25 cellular contexts compared by ENCODE assay signal in genomic region chr3:141859651-141860050, GRCh38.
"Had no signal": no experiment of that assay in that cellular context is flagged by ENCODE, and none has a peak within 500 bp of the region (broad histone marks: within the 10 kb centered on the region; RNA-seq: fewer than 3 reads in every experiment).

No MANE protein-coding gene starts in this region.

- H3K27ac ChIP-seq: pancreas, stomach, suprapubic skin, uterus, WERI-Rb-1 had no signal

- H3K36me3 ChIP-seq: esophagus muscularis mucosa, pancreas, stomach, suprapubic skin, tibial nerve, uterus, WERI-Rb-1 had no signal

- H3K9me3 Mint-ChIP-seq: activated naive CD4-positive, alpha-beta T cell treated with anti-CD3 and anti-CD28 coated beads, Interleukin-2, amount 50 U/mL, for 72 hours; activated T-cell treated with anti-CD3 and anti-CD28 coated beads, Interleukin-2, amount 50 U/mL, for 24 hours; activated T-helper 17 cell treated with anti-CD3 and anti-CD28 coated beads, Interleukin-2, amount 50 U/mL, for 72 hours; natural killer cell; stimulated activated memory B cell treated with anti-CD40 and anti-IgM and Interleukin-4, amounts not matched to agents 10 μg/mL and 1 μg/mL and 100 μg/mL, for 72 hours; T-cell; T-helper 2 cell treated with Interferon-gamma antibody and Interleukin-4, amounts not matched to agents 5 μg/mL and 100 μg/mL, for 36 hours had no signal

- H3K9me3 ChIP-seq: esophagus muscularis mucosa, pancreas, stomach, suprapubic skin, tibial nerve, uterus had no signal

- FAIRE-seq: frontal cortex, pancreas had no signal

- H3K4me3 ChIP-seq: esophagus muscularis mucosa, pancreas, smooth muscle cell, stomach, suprapubic skin, tibial nerve, uterus had no signal

- H3K4me3 Mint-ChIP-seq: activated T-cell treated with anti-CD3 and anti-CD28 coated beads, Interleukin-2, amount 50 U/mL, for 24 hours; activated T-helper 17 cell treated with anti-CD3 and anti-CD28 coated beads, Interleukin-2, amount 50 U/mL, for 72 hours; brain; natural killer cell; stimulated activated memory B cell treated with anti-CD40 and anti-IgM and Interleukin-4, amounts not matched to agents 10 μg/mL and 1 μg/mL and 100 μg/mL, for 72 hours; T-cell; T-helper 2 cell treated with Interferon-gamma antibody and Interleukin-4, amounts not matched to agents 5 μg/mL and 100 μg/mL, for 36 hours had no signal

- H3K36me3 Mint-ChIP-seq: activated naive CD4-positive, alpha-beta T cell treated with anti-CD3 and anti-CD28 coated beads, Interleukin-2, amount 50 U/mL, for 72 hours; brain; natural killer cell; stimulated activated memory B cell treated with anti-CD40 and anti-IgM and Interleukin-4, amounts not matched to agents 10 μg/mL and 1 μg/mL and 100 μg/mL, for 72 hours; T-cell had no signal

- DNase-seq: activated CD4-positive, alpha-beta T cell treated with anti-CD3 and anti-CD28 coated beads, Interleukin-2, amount 50 U/mL, for 1 hour; activated CD4-positive, CD25-positive, alpha-beta regulatory T cell treated with anti-CD3 and anti-CD28 coated beads, Interleukin-2, amount 50 U/mL, for 72 hours; activated T-cell treated with anti-CD3 and anti-CD28 coated beads, Interleukin-2, amount 50 U/mL, for 24 hours; aorta; caudate nucleus; effector memory CD4-positive, alpha-beta T cell; natural killer cell; pancreas; stimulated activated CD4-positive, alpha-beta T cell treated with anti-CD3 and anti-CD28 coated beads, Interleukin-15, amount 100 ng/mL, for 24 hours; stomach; T-cell; uterus; WERI-Rb-1 had no signal

- H3K27ac Mint-ChIP-seq: activated naive CD4-positive, alpha-beta T cell treated with anti-CD3 and anti-CD28 coated beads, Interleukin-2, amount 50 U/mL, for 72 hours; activated T-cell treated with anti-CD3 and anti-CD28 coated beads, Interleukin-2, amount 50 U/mL, for 24 hours; activated T-helper 17 cell treated with anti-CD3 and anti-CD28 coated beads, Interleukin-2, amount 50 U/mL, for 72 hours; natural killer cell; stimulated activated memory B cell treated with anti-CD40 and anti-IgM and Interleukin-4, amounts not matched to agents 10 μg/mL and 1 μg/mL and 100 μg/mL, for 72 hours; T-cell; T-helper 2 cell treated with Interferon-gamma antibody and Interleukin-4, amounts not matched to agents 5 μg/mL and 100 μg/mL, for 36 hours had no signal

- H3K4me1 Mint-ChIP-seq: activated T-helper 17 cell treated with anti-CD3 and anti-CD28 coated beads, Interleukin-2, amount 50 U/mL, for 72 hours; natural killer cell had no signal

- H3K4me1 ChIP-seq: pancreas, stomach, uterus had no signal

- H3K27me3 ChIP-seq: esophagus muscularis mucosa, pancreas, stomach, suprapubic skin, tibial nerve, uterus had no signal

- ATAC-seq: activated naive CD4-positive, alpha-beta T cell treated with anti-CD3 and anti-CD28 coated beads, Interleukin-2, amount 50 U/mL, for 72 hours; activated T-helper 17 cell treated with anti-CD3 and anti-CD28 coated beads, Interleukin-2, amount 50 U/mL, for 72 hours; left lobe of liver; natural killer cell; pancreas; sciatic nerve; stimulated activated memory B cell treated with anti-CD40 and anti-IgM and Interleukin-4, amounts not matched to agents 10 μg/mL and 1 μg/mL and 100 μg/mL, for 72 hours; T-cell had no signal

- H3K4me2 ChIP-seq: smooth muscle cell had no signal

- H3K27me3 Mint-ChIP-seq: activated T-cell treated with anti-CD3 and anti-CD28 coated beads, Interleukin-2, amount 50 U/mL, for 24 hours; activated T-helper 17 cell treated with anti-CD3 and anti-CD28 coated beads, Interleukin-2, amount 50 U/mL, for 72 hours; brain; stimulated activated memory B cell treated with anti-CD40 and anti-IgM and Interleukin-4, amounts not matched to agents 10 μg/mL and 1 μg/mL and 100 μg/mL, for 72 hours had no signal
